In genomic region chr1:31415658-31416057, GRCh38 we compare ENCODE assay signal across 1 cellular context.
TF ChIP-seq lines count a peak whose summit lies in the region.

No MANE protein-coding gene starts in this region.

TF ChIP-seq in liver, 16 proteins besides CTCF, POLR2A, EP300 and RAD21 (continued from another document):
- TF ChIP-seq ZBTB33 (IDR thresholded peaks at IDR 0.05) (no peak), SP1 (IDR thresholded peaks at IDR 0.05) (no peak), YY1 (IDR thresholded peaks at IDR 0.05) (no peak), FOXA1 (IDR thresholded peaks at IDR 0.05) (no peak), HNF4A (conservative IDR thresholded peaks at IDR 0.05) (no peak), HNF4G (IDR thresholded peaks at IDR 0.05) (no peak), EGR1 (IDR thresholded peaks at IDR 0.05; ENCODE audit: low read depth in 2 of 2) (no peak), GABPA (IDR thresholded peaks at IDR 0.05 in 1 of 2, conservative IDR thresholded peaks at IDR 0.05 in 1 of 2) (no peak), JUND (IDR thresholded peaks at IDR 0.05) (no peak), NR2F2 (IDR thresholded peaks at IDR 0.05) (no peak), FOXA2 (IDR thresholded peaks at IDR 0.05) (no peak)
- TF ChIP-seq, protein P1, sequence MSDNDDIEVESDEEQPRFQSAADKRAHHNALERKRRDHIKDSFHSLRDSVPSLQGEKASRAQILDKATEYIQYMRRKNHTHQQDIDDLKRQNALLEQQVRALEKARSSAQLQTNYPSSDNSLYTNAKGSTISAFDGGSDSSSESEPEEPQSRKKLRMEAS (IDR thresholded peaks at IDR 0.05): no peak
- TF ChIP-seq, protein P2, sequence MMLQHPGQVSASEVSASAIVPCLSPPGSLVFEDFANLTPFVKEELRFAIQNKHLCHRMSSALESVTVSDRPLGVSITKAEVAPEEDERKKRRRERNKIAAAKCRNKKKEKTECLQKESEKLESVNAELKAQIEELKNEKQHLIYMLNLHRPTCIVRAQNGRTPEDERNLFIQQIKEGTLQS (IDR thresholded peaks at IDR 0.05): no peak
